Comparison of ENCODE assay signal across 1 cellular context in genomic region chr2:169662744-169663143, GRCh38.
TF ChIP-seq lines count a peak whose summit lies in the region.

No MANE protein-coding gene starts in this region.

TF ChIP-seq in K562, 482 proteins besides CTCF, POLR2A, EP300 and RAD21 (continued from another document):
- TF ChIP-seq CCNT2 (IDR thresholded peaks at IDR 0.05; ENCODE audit: borderline replicate concordance, extremely low read depth, insufficient read length, low read depth, low read length), result peak; percentile 65
- TF ChIP-seq ZNF175 (CRISPR knock-in tag; IDR thresholded peaks at IDR 0.05; ENCODE audit: low read depth), result no peak
- TF ChIP-seq PHB2 (IDR thresholded peaks at IDR 0.05; ENCODE audit: low read depth), result peak; percentile 57; the same call in 1 of the 2 replicates
- TF ChIP-seq ETV5 (CRISPR knock-in tag; IDR thresholded peaks at IDR 0.05; ENCODE audit: low read depth), result no peak
- TF ChIP-seq DEAF1 (CRISPR knock-in tag; IDR thresholded peaks at IDR 0.05), result no peak
- no peak for TF ChIP-seq PBX2 (CRISPR knock-in tag; IDR thresholded peaks at IDR 0.05; ENCODE audit: low read depth)
- TF ChIP-seq PBX2 (tag; conservative IDR thresholded peaks at IDR 0.05; ENCODE audit: low read depth), result peak; percentile 31; the same call in 1 of the 2 replicates
- TF ChIP-seq MTF1 (CRISPR knock-in tag; IDR thresholded peaks at IDR 0.05; ENCODE audit: borderline replicate concordance), result no peak
- TF ChIP-seq ZEB2 (IDR thresholded peaks at IDR 0.05), result 0 out of 2 replicates have a peak, but pooled peaks have one; percentile 20
- 0 out of 2 replicates have a peak, but pooled peaks have one; percentile 35 for TF ChIP-seq CREB1 (IDR thresholded peaks at IDR 0.05)
- no peak for TF ChIP-seq CREB1 (CRISPR knock-in tag; IDR thresholded peaks at IDR 0.05)
- TF ChIP-seq SMARCE1 (IDR thresholded peaks at IDR 0.05), result peak; percentile 81
- peak; percentile 48; the same call in 1 of the 2 replicates for TF ChIP-seq LEF1 (IDR thresholded peaks at IDR 0.05)
- TF ChIP-seq DPF2 (IDR thresholded peaks at IDR 0.05), result peak; percentile 86
- TF ChIP-seq TEAD4 (IDR thresholded peaks at IDR 0.05; ENCODE audit: low read length), result peak; percentile 80
- no peak for TF ChIP-seq TEAD4 (CRISPR knock-in tag; IDR thresholded peaks at IDR 0.05; ENCODE audit: borderline replicate concordance)
- TF ChIP-seq NCOA2 (IDR thresholded peaks at IDR 0.05; ENCODE audit: partially characterized antibody in 2 of 2), result no peak
- TF ChIP-seq ZNF217 (CRISPR knock-in tag; IDR thresholded peaks at IDR 0.05), result no peak
- TF ChIP-seq TRIM24 (IDR thresholded peaks at IDR 0.05), result peak; percentile 52 to 67; a peak in 3 of 4 replicates
